ENCODE assay signal across 15 cellular contexts in the genomic region with DNA sequence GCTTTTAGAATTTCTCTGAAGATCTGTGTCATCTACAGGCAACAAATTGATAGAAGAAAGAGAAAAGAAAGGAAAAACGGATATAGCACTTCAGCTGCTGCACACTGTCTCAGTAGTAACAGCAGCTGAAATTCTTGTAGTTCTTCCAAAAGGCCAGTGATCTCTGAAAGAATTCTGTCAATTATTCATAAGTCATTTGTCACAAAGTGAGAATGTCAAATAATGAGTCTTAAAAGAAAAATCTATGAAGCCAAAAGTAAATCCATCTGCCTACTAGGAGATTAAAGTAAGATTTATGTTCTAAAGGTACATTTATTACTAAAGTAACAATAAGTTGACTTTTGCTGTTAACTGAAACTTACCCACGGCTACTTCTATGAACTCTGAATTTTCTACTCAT.
"Had no signal": no experiment of that assay in that cellular context is flagged by ENCODE, and none has a peak within 500 bp of the region (broad histone marks: within the 10 kb centered on the region; RNA-seq: fewer than 3 reads in every experiment).

No MANE protein-coding gene starts in this region.

- ATAC-seq: activated CD4-positive, alpha-beta T cell treated with anti-CD3 and anti-CD28 coated beads for 36 hours; activated CD8-positive, alpha-beta T cell treated with anti-CD3 and anti-CD28 coated beads for 36 hours; left lung had no signal

- H3K4me3 ChIP-seq: left lung, skin epidermis had no signal

- H3K27ac ChIP-seq: epithelial cell of prostate, skin epidermis, WERI-Rb-1 had no signal

- H3K9me3 ChIP-seq: left lung had no signal

- DNase-seq: activated CD4-positive, alpha-beta T cell treated with anti-CD3 and anti-CD28 coated beads for 36 hours; activated CD8-positive, alpha-beta memory T cell treated with anti-CD3 and anti-CD28 coated beads, Interleukin-2, amount 50 U/mL, for 4 hours; activated CD8-positive, alpha-beta T cell treated with anti-CD3 and anti-CD28 coated beads for 36 hours; activated naive CD4-positive, alpha-beta T cell treated with anti-CD3 and anti-CD28 coated beads for 36 hours; caudate nucleus; effector memory CD4-positive, alpha-beta T cell; glutamatergic neuron; immature natural killer cell; left lung; mesendoderm; T-helper 1 cell; WERI-Rb-1 had no signal

- H3K27me3 ChIP-seq: left lung had no signal

- FAIRE-seq: urothelium cell line had no signal

- H3K4me1 ChIP-seq: left lung had no signal
